1 cellular context compared by ENCODE assay signal in the genomic region with DNA sequence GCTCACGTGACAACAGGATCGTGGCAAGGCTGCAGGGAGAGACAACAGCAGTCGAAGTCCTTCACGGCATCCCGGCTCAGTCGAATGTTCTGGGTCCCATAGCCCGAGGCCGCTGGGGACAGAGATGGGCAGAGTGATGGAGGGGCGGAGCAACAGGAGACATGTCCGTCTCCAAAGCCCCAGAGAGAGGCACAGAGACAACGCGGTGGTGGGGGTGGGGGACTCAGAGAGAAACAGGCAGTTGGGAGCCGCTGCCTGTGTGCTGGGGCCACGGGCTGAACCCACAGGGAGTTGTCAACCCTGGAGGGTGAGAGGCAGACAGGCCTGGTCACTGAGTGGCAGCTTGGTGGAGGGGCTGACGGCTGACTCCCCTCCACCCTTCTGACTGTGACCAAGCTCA.
TF ChIP-seq lines count a peak whose summit lies in the region.

No MANE protein-coding gene starts in this region.

TF ChIP-seq in HepG2, 621 proteins besides CTCF, POLR2A, EP300 and RAD21:
- TF ChIP-seq ZNF256 (CRISPR knock-in tag; conservative IDR thresholded peaks at IDR 0.05) (no peak), AGO2 (optimal IDR thresholded peaks at IDR 0.05; ENCODE audit: low read depth, low read length) (peak; percentile 57)
